Comparison of ENCODE assay signal across 7 cellular contexts in genomic region chr14:92686763-92687427, GRCh38.
DNase-seq lines count a peak whose midpoint lies in the region; ATAC-seq, FAIRE-seq and TF ChIP-seq lines count a peak whose summit lies in the region.

No MANE protein-coding gene starts in this region.

- no peaks in the 10 kb centered on the region; the same call in 1 of the 2 replicates for H3K4me1 ChIP-seq in HUES48 (ENCODE audit: control insufficient read depth, insufficient read depth, low read length)
- H3K4me1 ChIP-seq in cardiac muscle cell (ENCODE audit: low read depth) = no peaks in the 10 kb centered on the region
- peaks cover 12 to 17% of the 10 kb centered on the region in 2 experiments for H3K4me1 ChIP-seq in trophoblast cell (ENCODE audit: control insufficient read depth in 1 of 2, insufficient read depth in 2 of 2, low read length in 2 of 2)

- no peak for FAIRE-seq in urothelium cell line (lab: Jason Lieb, UNC)

- peak overlapping the region; percentile 70 for H3K4me3 ChIP-seq in HUES48 (ENCODE audit: low read depth, low read length)
- peak overlapping the region; percentile 32 for H3K4me3 ChIP-seq in cardiac muscle cell
- H3K4me3 ChIP-seq in trophoblast cell (ENCODE audit: low read depth, low read length) = peak overlapping the region; percentile 63

- H3K4me2 ChIP-seq in trophoblast cell (ENCODE audit: low read length) = peak overlapping the region; percentile 80

- no peaks in the 10 kb centered on the region for H3K36me3 ChIP-seq in HUES48 (ENCODE audit: control insufficient read depth, insufficient read depth, low read length)
- H3K36me3 ChIP-seq in cardiac muscle cell = no peaks in the 10 kb centered on the region
- peaks cover 12 to 20% of the 10 kb centered on the region in 2 experiments for H3K36me3 ChIP-seq in trophoblast cell (ENCODE audit: control insufficient read depth in 1 of 2, insufficient read depth in 2 of 2, low read length in 2 of 2)

- H3K14ac ChIP-seq in trophoblast cell (ENCODE audit: low read length) = peak overlapping the region; percentile 50

- peak overlapping the region; percentile 53 for H4K91ac ChIP-seq in trophoblast cell (ENCODE audit: low read depth, low read length)

- WGBS in trophoblast cell (ENCODE audit: extremely low coverage, insufficient coverage, insufficient read length) = no CpG with 5 or more reads among the region's 46 CpGs

- no peak overlapping the region for H3K27ac ChIP-seq in HUES48 (ENCODE audit: low read depth, low read length)
- H3K27ac ChIP-seq in cardiac muscle cell = no peak overlapping the region
- no peak overlapping the region for H3K27ac ChIP-seq in trophoblast cell (ENCODE audit: low read depth, low read length)

- H2BK120ac ChIP-seq in trophoblast cell (ENCODE audit: insufficient read depth, low read length, poor library complexity) = peak overlapping the region; percentile 43

- DNase-seq in RKO (ENCODE audit: low spot score) (peak; percentile 56), cardiac muscle cell (ENCODE audit: low read depth in 1 of 2, low spot score in 1 of 2) (peak; percentile 78 to 84), trophoblast cell (peak; percentile 75 to 87), urothelium cell line (ENCODE audit: low spot score) (peak; percentile 85)
- DNase-seq in activated naive CD4-positive, alpha-beta T cell treated with anti-CD3 and anti-CD28 coated beads, Interleukin-2, amount 50 U/mL, for 16 hours = peak; percentile 60

- H2BK12ac ChIP-seq in trophoblast cell (ENCODE audit: low read length) = peak overlapping the region; percentile 21

- no peak overlapping the region for H2BK5ac ChIP-seq in trophoblast cell (ENCODE audit: low read depth, low read length, poor library complexity)

- peak; percentile 95 for TF ChIP-seq CTCF in cardiac muscle cell (IDR thresholded peaks at IDR 0.05; ENCODE audit: low read depth, low read length)

- H3K79me1 ChIP-seq in trophoblast cell (ENCODE audit: low read length) = peaks cover 7% of the 10 kb centered on the region

- H4K12ac ChIP-seq in trophoblast cell (ENCODE audit: low read depth, low read length) = peak overlapping the region; percentile 35

- H3K9me3 ChIP-seq in HUES48 (ENCODE audit: control insufficient read depth, insufficient read depth, low read length) (no peaks in the 10 kb centered on the region), cardiac muscle cell (ENCODE audit: low read depth) (no peaks in the 10 kb centered on the region), trophoblast cell (ENCODE audit: insufficient read depth, low read depth, low read length) (no peaks in the 10 kb centered on the region)

- peak; percentile 57 for ATAC-seq in GM18520 (IDR thresholded peaks at IDR 0.05; ENCODE audit: unreplicated experiment)

- H3K9ac ChIP-seq in HUES48 (ENCODE audit: low read depth, low read length) (no peak overlapping the region), trophoblast cell (ENCODE audit: low read length) (no peak overlapping the region)

- H3K4ac ChIP-seq in trophoblast cell (ENCODE audit: low read depth, low read length) = peak overlapping the region; percentile 49

- peak overlapping the region; percentile 26 for H2AFZ ChIP-seq in trophoblast cell (ENCODE audit: insufficient read depth, low read length, poor library complexity)

- H3K23ac ChIP-seq in trophoblast cell (ENCODE audit: low read length) = no peak overlapping the region

- H3K18ac ChIP-seq in trophoblast cell (ENCODE audit: low read length) = peak overlapping the region; percentile 89

- peaks cover 22% of the 10 kb centered on the region for H3K27me3 ChIP-seq in HUES48 (ENCODE audit: control insufficient read depth, insufficient read depth, low read length)
- H3K27me3 ChIP-seq in cardiac muscle cell = peaks cover 18% of the 10 kb centered on the region
- no peaks in the 10 kb centered on the region for H3K27me3 ChIP-seq in trophoblast cell (ENCODE audit: insufficient read depth, low read length)

- H2AK5ac ChIP-seq in trophoblast cell (ENCODE audit: low read length) = peak overlapping the region; percentile 23

- H4K8ac ChIP-seq in trophoblast cell (ENCODE audit: low read depth, low read length) = peak overlapping the region; percentile 70

- H3K79me2 ChIP-seq in trophoblast cell (ENCODE audit: control insufficient read depth, insufficient read depth, low read length, poor library complexity) = no peaks in the 10 kb centered on the region
